In genomic region chr2:95682889-95683517, GRCh38 we compare ENCODE assay signal across 8 cellular contexts.
A peak's percentile ranks its signal among the peaks of the same experiment; 100 is the strongest.
DNase-seq lines count a peak whose midpoint lies in the region; ATAC-seq, FAIRE-seq and TF ChIP-seq lines count a peak whose summit lies in the region.
"Not testable (repeated sequence)": the region's sequence is repeated elsewhere in the genome, so short reads cannot be mapped to it uniquely, and the experiment has no call there.

No MANE protein-coding gene starts in this region.

- intact Hi-C loops in A673 (cut with micrococcal nuclease; ENCODE audit: unreplicated experiment); endothelial cell of umbilical vein (cut with micrococcal nuclease); naive thymus-derived CD4-positive, alpha-beta T cell (cut with micrococcal nuclease); spleen (cut with DNase I; ENCODE audit: low total_unique reads): not testable (repeated sequence)

- not testable (repeated sequence) for TF ChIP-seq CTCF in A673 (conservative IDR thresholded peaks at IDR 0.05; ENCODE audit: low read depth, low read length); HEK293 (tag by site-specific recombination; IDR thresholded peaks at IDR 0.05); endothelial cell of umbilical vein (IDR thresholded peaks at IDR 0.05; ENCODE audit: extremely low read depth in 1 of 2, insufficient read depth in 1 of 2, low read depth in 1 of 2, low read length in 2 of 2); spleen (IDR thresholded peaks at IDR 0.05 in 8 of 11, conservative IDR thresholded peaks at IDR 0.05 in 3 of 11)

- BruUV-seq in A673 (replicated peaks; lab: Mats Ljungman, UMichigan); endothelial cell of umbilical vein (replicated peaks; lab: Mats Ljungman, UMichigan): not testable (repeated sequence)

- H3K36me3 Mint-ChIP-seq in naive thymus-derived CD4-positive, alpha-beta T cell: not testable (repeated sequence)

- peak; percentile 57 for FAIRE-seq in endothelial cell of umbilical vein (lab: Jason Lieb, UNC)

- peaks cover 10 to 17% (median 10%) of the 10 kb centered on the region in 7 donors for H3K4me1 Mint-ChIP-seq in naive thymus-derived CD4-positive, alpha-beta T cell

- H3K9me3 ChIP-seq in A673 (ENCODE audit: low read depth, low read length, poor library complexity, severe bottlenecking); HEK293 (ENCODE audit: control insufficient read depth, insufficient read depth, low read depth, low read length); adipocyte (ENCODE audit: control insufficient read depth, low read length); endothelial cell of umbilical vein (replicated peaks; ENCODE audit: control insufficient read depth, insufficient read depth, low read length); naive thymus-derived CD4-positive, alpha-beta T cell (ENCODE audit: control insufficient read depth in 2 of 3, low read length in 3 of 3); spleen: not testable (repeated sequence)

- CTCF ChIA-PET in A673 (lab: Charles Lee); HEK293 (lab: Yijun Ruan, JAX); endothelial cell of umbilical vein (lab: Charles Lee); naive thymus-derived CD4-positive, alpha-beta T cell (lab: Charles Lee): not testable (repeated sequence)

- not testable (repeated sequence) for H3K27me3 ChIP-seq in A673 (replicated peaks; ENCODE audit: insufficient read depth, low read depth, low read length, poor library complexity); adipocyte (replicated peaks; ENCODE audit: control insufficient read depth, insufficient read depth, low read length); endothelial cell of umbilical vein (ENCODE audit: control insufficient read depth in 2 of 2, insufficient read depth in 2 of 2, low read length in 2 of 2); naive thymus-derived CD4-positive, alpha-beta T cell (ENCODE audit: control insufficient read depth in 2 of 2, insufficient read depth in 2 of 2, low read length in 2 of 2)
- H3K27me3 ChIP-seq in spleen (replicated peaks in 1 of 7): peaks cover 0 to 19% (median 0%) of the 10 kb centered on the region in 7 donors

- peak overlapping the region; percentile 84 for H3K9ac ChIP-seq in adipocyte (ENCODE audit: low read length)
- H3K9ac ChIP-seq in endothelial cell of umbilical vein (replicated peaks; ENCODE audit: extremely low read depth, insufficient read depth, low read length): not testable (repeated sequence)

- not testable (repeated sequence) for H3K27ac Mint-ChIP-seq in naive thymus-derived CD4-positive, alpha-beta T cell

- not testable (repeated sequence) for H3K4me1 ChIP-seq in A673 (ENCODE audit: insufficient read depth, low read length, poor library complexity, severe bottlenecking); HEK293 (ENCODE audit: control insufficient read depth, insufficient read depth, low read length); endothelial cell of umbilical vein (ENCODE audit: control insufficient read depth, extremely low read depth, insufficient read depth, low read length); naive thymus-derived CD4-positive, alpha-beta T cell (ENCODE audit: control insufficient read depth in 2 of 2, insufficient read depth in 2 of 2, low read length in 2 of 2)
- peaks cover 44% of the 10 kb centered on the region for H3K4me1 ChIP-seq in adipocyte (ENCODE audit: control insufficient read depth, insufficient read depth, low read length)
- H3K4me1 ChIP-seq in spleen: peaks cover 0 to 16% (median 10%) of the 10 kb centered on the region in 6 donors

- H4K20me1 ChIP-seq in endothelial cell of umbilical vein (replicated peaks; ENCODE audit: control insufficient read depth, extremely low read depth, insufficient read depth, low read length): not testable (repeated sequence)

- POLR2A ChIA-PET in A673 (lab: Charles Lee; ENCODE audit: low non-redundant PET); HEK293 (lab: Yijun Ruan, JAX); endothelial cell of umbilical vein (lab: Charles Lee); naive thymus-derived CD4-positive, alpha-beta T cell (lab: Charles Lee): not testable (repeated sequence)

- not testable (repeated sequence) for H3K36me3 ChIP-seq in A673 (ENCODE audit: insufficient read depth, low read length, poor library complexity, severe bottlenecking); HEK293 (ENCODE audit: control insufficient read depth in 2 of 2, insufficient read depth in 1 of 2, low read length in 2 of 2); adipocyte (ENCODE audit: control insufficient read depth, insufficient read depth, low read length, severe bottlenecking); endothelial cell of umbilical vein (ENCODE audit: control insufficient read depth in 2 of 2, extremely low read depth in 1 of 2, insufficient read depth in 2 of 2, low read length in 2 of 2); naive thymus-derived CD4-positive, alpha-beta T cell (ENCODE audit: control insufficient read depth in 2 of 3, insufficient read depth in 3 of 3, low read length in 3 of 3); spleen

- not testable (repeated sequence) for H3K9me3 Mint-ChIP-seq in naive thymus-derived CD4-positive, alpha-beta T cell

- peak; percentile 55 for ATAC-seq in SK-N-SH treated with all-trans-retinoic acid at 6 μM for 48 hours
- ATAC-seq in naive thymus-derived CD4-positive, alpha-beta T cell: not testable (repeated sequence)

- DNase-seq in A673 (ENCODE audit: low spot score); endothelial cell of umbilical vein (ENCODE audit: low read depth, low spot score); naive thymus-derived CD4-positive, alpha-beta T cell; spleen: not testable (repeated sequence)
- DNase-seq in adipocyte (ENCODE audit: low read depth): peak; percentile 7

- peaks cover 12 to 51% (median 41%) of the 10 kb centered on the region in 5 donors for H3K27me3 Mint-ChIP-seq in naive thymus-derived CD4-positive, alpha-beta T cell

- 8 to 16% (median 11%) methylated on average over 19 of the region's 19 CpGs for WGBS in spleen, 5 donors

- peak overlapping the region; percentile 73 for H2AFZ ChIP-seq in endothelial cell of umbilical vein (ENCODE audit: low read depth, low read length)

- H3K9me1 ChIP-seq in endothelial cell of umbilical vein (replicated peaks; ENCODE audit: control insufficient read depth, extremely low read depth, insufficient read depth, low read length): not testable (repeated sequence)

- H3K4me3 ChIP-seq in A673 (ENCODE audit: low read depth, low read length, poor library complexity, severe bottlenecking) (peak overlapping the region; percentile 45), HEK293 (ENCODE audit: low read depth, low read length) (peak overlapping the region; percentile 40), adipocyte (ENCODE audit: low read length) (peak overlapping the region; percentile 79), endothelial cell of umbilical vein (replicated peaks in 1 of 3; ENCODE audit: insufficient read depth in 1 of 3, low read depth in 1 of 3, low read length in 3 of 3) (peak overlapping the region; percentile 13 to 26 (median 16)), iPS-11a (ENCODE audit: low read depth, low read length) (peak overlapping the region; percentile 40), spleen (peak overlapping the region in 5 of 8 donors; percentile 8 to 54 (median 18))
- not testable (repeated sequence) for H3K4me3 ChIP-seq in naive thymus-derived CD4-positive, alpha-beta T cell (ENCODE audit: low read length)

- peak overlapping the region; percentile 57 for H3K4me2 ChIP-seq in endothelial cell of umbilical vein (ENCODE audit: insufficient read depth, low read length)

- H3K27ac ChIP-seq in A673 (ENCODE audit: low read depth, low read length, poor library complexity, severe bottlenecking); endothelial cell of umbilical vein (ENCODE audit: insufficient read depth, low read depth, low read length); naive thymus-derived CD4-positive, alpha-beta T cell (ENCODE audit: low read depth, low read length): not testable (repeated sequence)
- H3K27ac ChIP-seq in HEK293 (ENCODE audit: extremely low read depth, low read depth, low read length): peak overlapping the region; percentile 37; the same call in 1 of the 2 replicates
- H3K27ac ChIP-seq in spleen: peak overlapping the region in 6 of 8 donors; percentile 25 to 62 (median 41)

- dilution Hi-C loops in endothelial cell of umbilical vein (cut with MboI; ENCODE audit: extremely low pct_ligation_motif_present, low sequenced_read_pairs): not testable (repeated sequence)

- not testable (repeated sequence) for TF ChIP-seq POLR2A in endothelial cell of umbilical vein (IDR thresholded peaks at IDR 0.05; ENCODE audit: low read depth, low read length); spleen (IDR thresholded peaks at IDR 0.05)

- H3K4me3 Mint-ChIP-seq in naive thymus-derived CD4-positive, alpha-beta T cell: peak overlapping the region in 9 of 10 donors; percentile 54 to 88 (median 68)

- H3K79me2 ChIP-seq in endothelial cell of umbilical vein (ENCODE audit: control insufficient read depth, insufficient read depth, low read length): not testable (repeated sequence)
